In the genomic region with DNA sequence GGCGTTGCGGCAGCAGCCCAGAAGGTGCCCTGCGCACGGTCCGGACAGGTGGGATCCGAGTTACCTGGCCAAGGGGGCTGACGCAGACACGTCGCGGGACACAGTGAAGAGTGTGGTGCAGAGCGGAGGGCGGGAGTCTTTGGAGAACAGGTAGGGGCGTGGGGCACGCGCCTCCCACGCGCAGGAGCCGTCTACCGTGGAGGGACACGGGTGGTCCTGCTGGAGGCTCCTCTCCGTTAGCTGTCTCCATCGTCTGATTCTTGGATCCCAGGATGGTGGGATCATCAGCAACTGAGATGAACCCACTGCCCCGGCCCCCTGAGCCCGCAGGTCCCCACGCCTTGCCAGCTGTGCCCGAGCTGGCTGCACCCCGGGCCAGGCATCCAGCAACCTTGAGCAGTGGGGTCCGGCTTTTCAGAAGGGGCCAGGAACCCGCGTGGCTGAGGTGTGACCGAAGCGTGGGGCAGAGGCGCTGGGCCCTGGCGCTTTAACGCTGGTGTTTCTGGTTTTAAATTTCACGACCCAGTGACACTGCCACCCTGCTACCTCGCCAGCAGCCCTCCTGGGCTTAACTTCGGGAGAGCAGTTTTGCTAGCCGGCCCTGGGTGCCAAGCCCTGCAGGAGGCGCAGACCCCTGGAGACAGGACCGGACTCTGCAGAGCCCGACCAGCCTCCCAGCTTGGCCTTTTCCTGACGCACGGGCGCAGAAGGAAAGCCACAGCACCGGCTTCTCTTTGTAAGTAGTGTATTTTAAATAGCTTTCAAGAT, we compare ENCODE assay signal across 38 cellular contexts. TPM values are rescaled to one million over a fixed set of nuclear protein-coding genes. Genes with fewer than 3 reads are reported as not detected.
"Had no signal": no experiment of that assay in that cellular context is flagged by ENCODE, and none has a peak within 500 bp of the region (broad histone marks: within the 10 kb centered on the region; RNA-seq: fewer than 3 reads in every experiment).

No MANE protein-coding gene starts in this region.

- FAIRE-seq: endothelial cell of umbilical vein, small intestine had no signal

- H3K4me3 ChIP-seq: heart left ventricle, left ventricle myocardium inferior, lung, mucosa of descending colon, ovary, sigmoid colon, tibial nerve had no signal

- ATAC-seq: activated CD8-positive, alpha-beta memory T cell treated with anti-CD3 and anti-CD28 coated beads, Interleukin-2, amount 10 ng/mL, durations not matched to agents 7 days and 5 days; activated CD8-positive, alpha-beta T cell treated with anti-CD3 and anti-CD28 coated beads, Interleukin-2, amount 10 ng/mL, durations not matched to agents 7 days and 5 days; activated naive CD8-positive, alpha-beta T cell treated with anti-CD3 and anti-CD28 coated beads, Interleukin-2, amount 50 U/mL, for 24 hours; heart left ventricle; mucosa of descending colon; T-helper 17 cell; WTC11 had no signal

- H3K27ac Mint-ChIP-seq: activated CD8-positive, alpha-beta memory T cell treated with anti-CD3 and anti-CD28 coated beads, Interleukin-2, amount 10 ng/mL, durations not matched to agents 7 days and 5 days; activated CD8-positive, alpha-beta T cell treated with anti-CD3 and anti-CD28 coated beads, Interleukin-2, amount 10 ng/mL, durations not matched to agents 7 days and 5 days; activated naive CD4-positive, alpha-beta T cell treated with anti-CD3 and anti-CD28 coated beads, Interleukin-2, amount 50 U/mL, for 24 hours; activated T-helper 2 cell treated with anti-CD3 and anti-CD28 coated beads, Interferon-gamma antibody, Interleukin-2, Interleukin-4, amounts not matched to agents 10 μg/mL and 5 μg/mL and 100 μg/mL, durations not matched to agents 14 hours and 24 hours and 36 hours; nephron; progenitor cell of endocrine pancreas had no signal

- H3K36me3 ChIP-seq: ovary had no signal

- H3K27ac ChIP-seq: heart left ventricle, left ventricle myocardium inferior, neutrophil, ovary, sigmoid colon, tibial nerve had no signal

- H3K4me1 Mint-ChIP-seq: activated CD8-positive, alpha-beta memory T cell treated with anti-CD3 and anti-CD28 coated beads, Interleukin-2, amount 10 ng/mL, durations not matched to agents 7 days and 5 days; activated naive CD4-positive, alpha-beta T cell treated with anti-CD3 and anti-CD28 coated beads, Interleukin-2, amount 50 U/mL, for 24 hours; nephron; WTC11 had no signal

- H3K27me3 Mint-ChIP-seq: activated CD8-positive, alpha-beta memory T cell treated with anti-CD3 and anti-CD28 coated beads, Interleukin-2, amount 10 ng/mL, durations not matched to agents 7 days and 5 days; activated naive CD4-positive, alpha-beta T cell treated with anti-CD3 and anti-CD28 coated beads, Interleukin-2, amount 50 U/mL, for 24 hours; activated naive CD8-positive, alpha-beta T cell treated with anti-CD3 and anti-CD28 coated beads, Interleukin-2, amount 50 U/mL, for 24 hours; progenitor cell of endocrine pancreas; stimulated activated naive B cell treated with anti-CD40 and anti-IgM and Interleukin-4, amounts not matched to agents 10 μg/mL and 1 μg/mL and 100 μg/mL, for 72 hours; T-helper 17 cell had no signal

- H3K4me1 ChIP-seq: heart left ventricle, left ventricle myocardium inferior, sigmoid colon, tibial nerve had no signal

- H3K27me3 ChIP-seq: heart left ventricle, neutrophil, ovary, sigmoid colon, tibial nerve had no signal

- H3K9me3 Mint-ChIP-seq: activated naive CD4-positive, alpha-beta T cell treated with anti-CD3 and anti-CD28 coated beads, Interleukin-2, amount 50 U/mL, for 24 hours; activated naive CD8-positive, alpha-beta T cell treated with anti-CD3 and anti-CD28 coated beads, Interleukin-2, amount 50 U/mL, for 24 hours; activated T-helper 2 cell treated with anti-CD3 and anti-CD28 coated beads, Interferon-gamma antibody, Interleukin-2, Interleukin-4, amounts not matched to agents 10 μg/mL and 5 μg/mL and 100 μg/mL, durations not matched to agents 14 hours and 24 hours and 36 hours; nephron; stimulated activated naive B cell treated with anti-CD40 and anti-IgM and Interleukin-4, amounts not matched to agents 10 μg/mL and 1 μg/mL and 100 μg/mL, for 72 hours; WTC11 had no signal

- H3K4me3 Mint-ChIP-seq: activated CD8-positive, alpha-beta memory T cell treated with anti-CD3 and anti-CD28 coated beads, Interleukin-2, amount 10 ng/mL, durations not matched to agents 7 days and 5 days; activated CD8-positive, alpha-beta T cell treated with anti-CD3 and anti-CD28 coated beads, Interleukin-2, amount 10 ng/mL, durations not matched to agents 7 days and 5 days; activated naive CD4-positive, alpha-beta T cell treated with anti-CD3 and anti-CD28 coated beads, Interleukin-2, amount 50 U/mL, for 24 hours; activated naive CD8-positive, alpha-beta T cell treated with anti-CD3 and anti-CD28 coated beads, Interleukin-2, amount 50 U/mL, for 24 hours; nephron; T-helper 17 cell; WTC11 had no signal

- DNase-seq: activated CD4-positive, alpha-beta T cell treated with anti-CD3 and anti-CD28 coated beads for 1 hour; activated CD4-positive, alpha-beta T cell treated with anti-CD3 and anti-CD28 coated beads, Interleukin-2, amount 50 U/mL, for 1 hour; activated CD8-positive, alpha-beta memory T cell treated with anti-CD3 and anti-CD28 coated beads, Interleukin-2, amount 10 ng/mL, durations not matched to agents 7 days and 5 days; activated CD8-positive, alpha-beta T cell treated with anti-CD3 and anti-CD28 coated beads, Interleukin-2, amount 10 ng/mL, durations not matched to agents 7 days and 5 days; activated naive CD8-positive, alpha-beta T cell treated with anti-CD3 and anti-CD28 coated beads, Interleukin-2, amount 50 U/mL, for 24 hours; activated T-cell treated with anti-CD3 and anti-CD28 coated beads, Interleukin-2, amount 50 U/mL, for 48 hours; amygdala; hypothalamus; kidney glomerular epithelial cell; left ventricle myocardium inferior; mucosa of descending colon; sigmoid colon; small intestine; stimulated activated CD4-positive, alpha-beta T cell treated with anti-CD3 and anti-CD28 coated beads, Interleukin-1b, Interleukin-23, amount 100 ng/mL, for 48 hours; stimulated activated CD4-positive, alpha-beta T cell treated with anti-CD3 and anti-CD28 coated beads, Interleukin-4, amount 100 ng/mL, for 4 hours; stimulated activated CD8-positive, alpha-beta memory T cell treated with anti-CD3 and anti-CD28 coated beads, Interleukin-4, amount 100 ng/mL, for 48 hours; stimulated activated naive B cell treated with anti-CD40 and anti-IgM and Interleukin-4, amounts not matched to agents 10 μg/mL and 1 μg/mL and 100 μg/mL, for 72 hours; T-helper 17 cell; T1000 had no signal

- H3K36me3 Mint-ChIP-seq: WTC11 had no signal

- H3K9me3 ChIP-seq: heart left ventricle, left ventricle myocardium inferior, mucosa of descending colon, neutrophil, ovary, sigmoid colon, tibial nerve had no signal

RNA-seq across cellular contexts. Expression of gene FGF22, which starts 7.3 kb away (rescaled TPM):
- total RNA-seq: activated CD8-positive, alpha-beta memory T cell treated with anti-CD3 and anti-CD28 coated beads, Interleukin-2, amount 10 ng/mL, durations not matched to agents 7 days and 5 days; activated CD8-positive, alpha-beta T cell treated with anti-CD3 and anti-CD28 coated beads, Interleukin-2, amount 10 ng/mL, durations not matched to agents 7 days and 5 days; activated T-helper 2 cell treated with anti-CD3 and anti-CD28 coated beads, Interferon-gamma antibody, Interleukin-2, Interleukin-4, amounts not matched to agents 10 μg/mL and 5 μg/mL and 100 μg/mL, durations not matched to agents 14 hours and 24 hours and 36 hours; endothelial cell of umbilical vein; fibroblast of villous mesenchyme; left ventricle myocardium inferior had no signal
- polyA plus RNA-seq: fibroblast of lung had no signal

RNA-seq across cellular contexts. Expression of gene PRSS57, which starts 48.3 kb away (rescaled TPM):
- total RNA-seq: activated CD8-positive, alpha-beta T cell treated with anti-CD3 and anti-CD28 coated beads, Interleukin-2, amount 10 ng/mL, durations not matched to agents 7 days and 5 days; activated T-helper 2 cell treated with anti-CD3 and anti-CD28 coated beads, Interferon-gamma antibody, Interleukin-2, Interleukin-4, amounts not matched to agents 10 μg/mL and 5 μg/mL and 100 μg/mL, durations not matched to agents 14 hours and 24 hours and 36 hours; endothelial cell of umbilical vein; fibroblast of lung; fibroblast of villous mesenchyme; heart left ventricle; left ventricle myocardium inferior; mesenteric fat pad; mucosa of descending colon; myocyte; progenitor cell of endocrine pancreas; renal cortical epithelial cell; sigmoid colon; T-helper 17 cell; temporal lobe; tibial nerve; ureter; WTC11 had no signal
- polyA plus RNA-seq: endothelial cell of umbilical vein, esophagus, fibroblast of lung, heart left ventricle, small intestine had no signal
